In the genomic region with DNA sequence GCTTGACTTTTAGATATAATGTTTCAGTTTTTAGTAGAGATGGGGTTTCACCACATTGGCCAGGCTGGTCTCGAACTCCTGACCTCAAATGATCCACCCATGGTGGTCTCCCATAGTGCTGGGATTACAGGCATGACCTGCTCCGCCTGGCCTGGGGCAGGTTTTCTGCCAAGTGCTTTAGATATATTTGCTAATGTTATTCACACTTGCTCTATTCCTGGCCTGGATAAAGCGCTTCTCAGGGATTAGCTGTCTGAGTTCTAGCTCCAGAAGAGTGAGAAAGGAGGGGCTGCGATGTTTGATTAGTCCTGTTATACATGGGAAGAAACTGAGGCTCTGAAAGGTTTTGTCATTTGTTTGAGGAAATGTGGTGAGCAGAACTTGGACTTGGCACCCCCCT, we compare ENCODE assay signal across 17 cellular contexts. TPM values are rescaled to one million over a fixed set of nuclear protein-coding genes. Genes with fewer than 3 reads are reported as not detected.
DNase-seq lines count a peak whose midpoint lies in the region; ATAC-seq and TF ChIP-seq lines count a peak whose summit lies in the region.
"Had no signal": no experiment of that assay in that cellular context is flagged by ENCODE, and none has a peak within 500 bp of the region (broad histone marks: within the 10 kb centered on the region; RNA-seq: fewer than 3 reads in every experiment).

No MANE protein-coding gene starts in this region.

- no peaks in the 10 kb centered on the region for H3K27me3 ChIP-seq in CD4-positive, alpha-beta memory T cell (ENCODE audit: insufficient read depth, low read length)
- H3K27me3 ChIP-seq: SJCRH30 had no signal

- H3K27ac Mint-ChIP-seq in CD4-positive, alpha-beta memory T cell = peak overlapping the region in 6 of 7 donors; percentile 69 to 87 (median 78)
- H3K27ac Mint-ChIP-seq in HFFc6 (peak overlapping the region; percentile 97), progenitor cell of endocrine pancreas (peak overlapping the region; percentile 71)
- peak overlapping the region; percentile 86 for H3K27ac Mint-ChIP-seq in dendritic cell treated with granulocyte-macrophage colony-stimulating factor and Interleukin-4, amounts not matched to agents 40 ng/mL and 50 ng/mL, for 4 days
- H3K27ac Mint-ChIP-seq: immature natural killer cell; stimulated activated naive B cell treated with anti-CD40 and anti-IgM and Interleukin-4, amounts not matched to agents 10 μg/mL and 1 μg/mL and 100 μg/mL, for 72 hours had no signal

- DNase-seq in CD4-positive, alpha-beta memory T cell = no peak
- DNase-seq in HFFc6 = no peak
- no peak for DNase-seq in progenitor cell of endocrine pancreas (ENCODE audit: low spot score, unreplicated experiment)
- DNase-seq in H4 (ENCODE audit: low spot score) = no peak
- DNase-seq: activated gamma-delta T cell; C1 segment of cervical spinal cord; caudate nucleus; H7; immature natural killer cell; KBM-7; mesendoderm; NCI-H1105; SJCRH30; stimulated activated naive B cell treated with anti-CD40 and anti-IgM and Interleukin-4, amounts not matched to agents 10 μg/mL and 1 μg/mL and 100 μg/mL, for 72 hours had no signal

- TF ChIP-seq CTCF in HFFc6 (IDR thresholded peaks at IDR 0.05) = no peak
- no peak for TF ChIP-seq CTCF in progenitor cell of endocrine pancreas (IDR thresholded peaks at IDR 0.05; ENCODE audit: unreplicated experiment)

- H3K4me1 ChIP-seq in CD4-positive, alpha-beta memory T cell (ENCODE audit: insufficient read depth, low read length) = peaks cover 51% of the 10 kb centered on the region

- H3K4me3 ChIP-seq in CD4-positive, alpha-beta memory T cell (ENCODE audit: low read length in 2 of 2) = no peak overlapping the region
- H3K4me3 ChIP-seq: SJCRH30 had no signal

- peaks cover 14% of the 10 kb centered on the region for H3K36me3 ChIP-seq in CD4-positive, alpha-beta memory T cell (ENCODE audit: insufficient read depth, low read length)

- no peaks in the 10 kb centered on the region for H3K9me3 ChIP-seq in CD4-positive, alpha-beta memory T cell (ENCODE audit: control insufficient read depth in 1 of 2, low read length in 2 of 2)
- H3K9me3 ChIP-seq: SJCRH30 had no signal

- intact Hi-C loops in CD4-positive, alpha-beta memory T cell (cut with micrococcal nuclease) = no loop called here
- intact Hi-C loops in dendritic cell treated with granulocyte-macrophage colony-stimulating factor and Interleukin-4, amounts not matched to agents 40 ng/mL and 50 ng/mL, for 4 days (cut with micrococcal nuclease) = no loop called here

- peaks cover 0 to 9% (median 0%) of the 10 kb centered on the region in 8 donors for H3K9me3 Mint-ChIP-seq in CD4-positive, alpha-beta memory T cell
- H3K9me3 Mint-ChIP-seq in HFFc6 (no peaks in the 10 kb centered on the region), progenitor cell of endocrine pancreas (ENCODE audit: low read depth) (no peaks in the 10 kb centered on the region)
- no peaks in the 10 kb centered on the region for H3K9me3 Mint-ChIP-seq in dendritic cell treated with granulocyte-macrophage colony-stimulating factor and Interleukin-4, amounts not matched to agents 40 ng/mL and 50 ng/mL, for 4 days
- H3K9me3 Mint-ChIP-seq: immature natural killer cell; stimulated activated naive B cell treated with anti-CD40 and anti-IgM and Interleukin-4, amounts not matched to agents 10 μg/mL and 1 μg/mL and 100 μg/mL, for 72 hours had no signal

- no peaks in the 10 kb centered on the region for H3K27me3 Mint-ChIP-seq in CD4-positive, alpha-beta memory T cell
- H3K27me3 Mint-ChIP-seq in HFFc6 (ENCODE audit: insufficient read depth) = peaks cover 16% of the 10 kb centered on the region
- H3K27me3 Mint-ChIP-seq in dendritic cell treated with granulocyte-macrophage colony-stimulating factor and Interleukin-4, amounts not matched to agents 40 ng/mL and 50 ng/mL, for 4 days = peaks cover 3% of the 10 kb centered on the region
- H3K27me3 Mint-ChIP-seq in progenitor cell of endocrine pancreas = no peaks in the 10 kb centered on the region

- peak overlapping the region in 1 of 8 donors; percentile 35 for H3K4me3 Mint-ChIP-seq in CD4-positive, alpha-beta memory T cell
- H3K4me3 Mint-ChIP-seq in HFFc6 (no peak overlapping the region), progenitor cell of endocrine pancreas (ENCODE audit: low read depth) (no peak overlapping the region)
- no peak overlapping the region for H3K4me3 Mint-ChIP-seq in dendritic cell treated with granulocyte-macrophage colony-stimulating factor and Interleukin-4, amounts not matched to agents 40 ng/mL and 50 ng/mL, for 4 days
- H3K4me3 Mint-ChIP-seq: immature natural killer cell; stimulated activated naive B cell treated with anti-CD40 and anti-IgM and Interleukin-4, amounts not matched to agents 10 μg/mL and 1 μg/mL and 100 μg/mL, for 72 hours had no signal

- no peak overlapping the region for H3K27ac ChIP-seq in CD4-positive, alpha-beta memory T cell (ENCODE audit: low read depth, low read length)
- H3K27ac ChIP-seq: SJCRH30 had no signal

- CTCF ChIA-PET in CD4-positive, alpha-beta memory T cell (lab: Charles Lee; ENCODE audit: partially characterized antibody) = interaction anchor here (1.0 to 1.9 kb wide), 4 partner anchors 25 to 71 kb away, joined by 3 to 6 read pairs (median 4); no protein-coding TSS in a partner anchor

- H3K36me3 Mint-ChIP-seq in CD4-positive, alpha-beta memory T cell = peaks cover under 1 to 12% of the 10 kb centered on the region in 2 donors
- peaks cover 10% of the 10 kb centered on the region for H3K36me3 Mint-ChIP-seq in HFFc6 (ENCODE audit: low read depth)
- peaks cover 10% of the 10 kb centered on the region for H3K36me3 Mint-ChIP-seq in dendritic cell treated with granulocyte-macrophage colony-stimulating factor and Interleukin-4, amounts not matched to agents 40 ng/mL and 50 ng/mL, for 4 days (ENCODE audit: low read depth)
- H3K36me3 Mint-ChIP-seq in progenitor cell of endocrine pancreas (ENCODE audit: insufficient read depth) = peaks cover 2% of the 10 kb centered on the region
- H3K36me3 Mint-ChIP-seq: immature natural killer cell had no signal

- ATAC-seq in HG02938 (IDR thresholded peaks at IDR 0.05; ENCODE audit: unreplicated experiment) (no peak), HG02798 (IDR thresholded peaks at IDR 0.05; ENCODE audit: poor library complexity, unreplicated experiment) (no peak)
- ATAC-seq: stimulated activated naive B cell treated with anti-CD40 and anti-IgM and Interleukin-4, amounts not matched to agents 10 μg/mL and 1 μg/mL and 100 μg/mL, for 72 hours had no signal

- POLR2A ChIA-PET in CD4-positive, alpha-beta memory T cell (lab: Charles Lee; ENCODE audit: partially characterized antibody) = interaction anchor here (1.0 to 26.0 kb wide), 2 partner anchors 14 to 16 kb away, joined by 4 to 1220 read pairs; partner anchors contain the start of genes DNAJB1 and TECR

- H3K4me1 Mint-ChIP-seq in CD4-positive, alpha-beta memory T cell = peaks cover 30 to 73% (median 50%) of the 10 kb centered on the region in 4 donors
- H3K4me1 Mint-ChIP-seq in HFFc6 (ENCODE audit: low read depth) (peaks cover 60% of the 10 kb centered on the region), progenitor cell of endocrine pancreas (ENCODE audit: low read depth) (peaks cover 34% of the 10 kb centered on the region)
- H3K4me1 Mint-ChIP-seq in dendritic cell treated with granulocyte-macrophage colony-stimulating factor and Interleukin-4, amounts not matched to agents 40 ng/mL and 50 ng/mL, for 4 days (ENCODE audit: low read depth) = peaks cover 46% of the 10 kb centered on the region

RNA-seq across cellular contexts. Expression of gene DNAJB1, which starts 8.8 kb away (rescaled TPM):
- total RNA-seq in CD4-positive, alpha-beta memory T cell = 100 to 1,000 TPM; 122 to 138 TPM
- 100 to 1,000 TPM; 307 to 824 TPM for polyA plus RNA-seq in CD4-positive, alpha-beta memory T cell
- 100 to 1,000 TPM in 3 of 6 experiments, 10 to 100 TPM in 3; 99.2 to 138 (median 103) TPM for total RNA-seq in HFFc6 (2021; fragmentation: NEBNext Ultra II Directional; extraction: Animal tissue kit (Norgen Biotek cat#: 25700))
- 94.7 and 97.0 TPM in 2 replicates for total RNA-seq in progenitor cell of endocrine pancreas
- total RNA-seq in H4 (2014; rRNA removed; shearing (Covaris generic)) = 110 and 137 TPM in 2 replicates

RNA-seq across cellular contexts. Expression of gene GIPC1, which starts 13.5 kb away (rescaled TPM):
- total RNA-seq in CD4-positive, alpha-beta memory T cell = 10 to 100 TPM; 32.3 to 33.8 TPM
- polyA plus RNA-seq in CD4-positive, alpha-beta memory T cell = 10 to 100 TPM; 50.1 to 63.6 TPM
- total RNA-seq in HFFc6 (2021; fragmentation: NEBNext Ultra II Directional; extraction: Animal tissue kit (Norgen Biotek cat#: 25700)) = 100 to 1,000 TPM; 169 to 204 (median 181) TPM
- total RNA-seq in progenitor cell of endocrine pancreas = 66.5 and 77.4 TPM in 2 replicates
- 36.5 and 62.6 TPM in 2 replicates for total RNA-seq in H4 (2014; rRNA removed; shearing (Covaris generic))

RNA-seq across cellular contexts. Expression of gene TECR, which starts 20.0 kb away (rescaled TPM):
- 100 to 1,000 TPM; 189 to 194 TPM for total RNA-seq in CD4-positive, alpha-beta memory T cell
- 100 to 1,000 TPM; 246 to 269 TPM for polyA plus RNA-seq in CD4-positive, alpha-beta memory T cell
- total RNA-seq in HFFc6 (2021; fragmentation: NEBNext Ultra II Directional; extraction: Animal tissue kit (Norgen Biotek cat#: 25700)) = 100 to 1,000 TPM; 101 to 132 (median 118) TPM
- 170 and 186 TPM in 2 replicates for total RNA-seq in progenitor cell of endocrine pancreas
- total RNA-seq in H4 (2014; rRNA removed; shearing (Covaris generic)) = 80.7 and 124 TPM in 2 replicates

RNA-seq across cellular contexts. Expression of gene PTGER1, which starts 34.2 kb away (rescaled TPM):
- total RNA-seq in CD4-positive, alpha-beta memory T cell = not detected
- polyA plus RNA-seq in CD4-positive, alpha-beta memory T cell = not detected
- 1 to 10 TPM in 2 of 6 experiments, under 1 TPM in 4; 0.41 to 4.1 (median 0.62) TPM for total RNA-seq in HFFc6 (2021; fragmentation: NEBNext Ultra II Directional; extraction: Animal tissue kit (Norgen Biotek cat#: 25700))
- total RNA-seq in progenitor cell of endocrine pancreas = 0.34 and 0.84 TPM in 2 replicates
- total RNA-seq in H4 (2014; rRNA removed; shearing (Covaris generic)) = not detected in 2 replicates
